29 cellular contexts compared by ENCODE assay signal in the genomic region with DNA sequence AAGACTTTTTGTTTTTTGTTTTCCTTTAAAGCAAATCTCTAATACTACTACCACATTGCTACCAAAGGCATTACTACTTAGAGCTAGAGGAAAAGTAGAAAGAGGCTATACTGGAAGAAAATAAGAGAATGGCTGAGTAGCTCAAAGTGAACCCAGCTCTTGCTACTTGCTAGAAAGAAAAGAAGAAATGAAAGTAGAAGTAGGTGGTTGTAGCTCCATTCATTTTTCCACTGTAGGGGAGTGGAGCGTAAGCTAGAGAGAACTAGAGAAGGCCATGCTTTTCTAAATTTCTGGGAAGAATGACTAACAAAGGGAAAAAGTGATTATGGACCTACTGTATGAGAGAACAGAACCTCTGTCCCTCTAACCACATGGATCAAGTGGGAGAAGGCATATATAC.
"Had no signal": no experiment of that assay in that cellular context is flagged by ENCODE, and none has a peak within 500 bp of the region (broad histone marks: within the 10 kb centered on the region; RNA-seq: fewer than 3 reads in every experiment).

No MANE protein-coding gene starts in this region.

- H3K27me3 ChIP-seq: brain microvascular endothelial cell had no signal

- ATAC-seq: activated CD8-positive, alpha-beta T cell treated with anti-CD3 and anti-CD28 coated beads for 36 hours; activated T-cell treated with anti-CD3 and anti-CD28 coated beads, Interleukin-2, amount 50 U/mL, for 72 hours; activated T-helper 17 cell treated with anti-CD3 and anti-CD28 coated beads, Interleukin-2, amount 50 U/mL, for 72 hours had no signal

- DNase-seq: activated CD4-positive, alpha-beta T cell treated with anti-CD3 and anti-CD28 coated beads, Interleukin-2, amount 10 ng/mL, durations not matched to agents 24 days and 14 days; activated CD4-positive, alpha-beta T cell treated with anti-CD3 and anti-CD28 coated beads, Interleukin-2, amount 50 U/mL, for 4 hours; activated CD8-positive, alpha-beta T cell treated with anti-CD3 and anti-CD28 coated beads for 36 hours; activated effector memory CD4-positive, alpha-beta T cell treated with anti-CD3 and anti-CD28 coated beads, Interleukin-2, amount 50 U/mL, for 16 hours; activated naive CD4-positive, alpha-beta T cell; activated naive CD4-positive, alpha-beta T cell treated with anti-CD3 and anti-CD28 coated beads, Interleukin-2, amount 50 U/mL, for 16 hours; activated naive CD8-positive, alpha-beta T cell treated with anti-CD3 and anti-CD28 coated beads for 36 hours; activated T-cell treated with anti-CD3 and anti-CD28 coated beads, Interleukin-2, amount 50 U/mL, for 1 hour; activated T-cell treated with anti-CD3 and anti-CD28 coated beads, Interleukin-2, amount 50 U/mL, for 72 hours; amniotic stem cell; aorta; brain microvascular endothelial cell; central memory CD4-positive, alpha-beta T cell; NCI-H1092 treated with DMSO at 0.1 percent for 48 hours; NCI-H1417; NCI-H146; NCI-H187 treated with DMSO at 0.1 percent for 48 hours; NCI-H2081 treated with DMSO at 0.1 percent for 48 hours; NCI-H226; NCI-H446 treated with DMSO at 0.1 percent for 48 hours; NCI-H524; NCI-H69; NK-92 treated with Interleukin-12 subunit alpha and Interleukin-12 subunit beta, amount 100 ng/mL, for 24 hours; Right ventricle myocardium superior; SW 1271; T-helper 1 cell; T-helper 2 cell; T-helper 9 cell had no signal

- H3K36me3 ChIP-seq: brain microvascular endothelial cell had no signal

- H3K27ac ChIP-seq: brain microvascular endothelial cell had no signal
